8 cellular contexts compared by ENCODE assay signal in genomic region chr14:88385212-88386101, GRCh38. TPM values are rescaled to one million over a fixed set of nuclear protein-coding genes. Genes with fewer than 3 reads are reported as not detected.
DNase-seq lines count a peak whose midpoint lies in the region; ATAC-seq and TF ChIP-seq lines count a peak whose summit lies in the region.

Gene SPATA7, plus strand, starts transcription at chr14:88385657. Its CDS starts 162 bp downstream, at chr14:88385819.

- no peak within 1 kb of the TSS for H3K27ac ChIP-seq in CD4-positive, CD25-positive, alpha-beta regulatory T cell (ENCODE audit: insufficient read depth, low read length, poor library complexity, severe bottlenecking)
- peak within 1 kb of the TSS; percentile 86 for H3K27ac ChIP-seq in ectodermal cell (ENCODE audit: insufficient read depth, low read depth, low read length, poor library complexity, severe bottlenecking)

- peaks cover 5 to 25% (median 15%) of the 10 kb centered on the region in 4 donors for H3K4me1 Mint-ChIP-seq in CD4-positive, CD25-positive, alpha-beta regulatory T cell
- peaks cover 15% of the 10 kb centered on the region for H3K4me1 Mint-ChIP-seq in activated CD8-positive, alpha-beta T cell treated with anti-CD3 and anti-CD28 coated beads for 36 hours (ENCODE audit: low read depth)

- CTCF ChIA-PET in activated CD8-positive, alpha-beta T cell treated with anti-CD3 and anti-CD28 coated beads for 36 hours (lab: Charles Lee): interaction anchor here (0.8 to 0.9 kb wide), 2 partner anchors 8 to 214 kb away, joined by 3 read pairs; no protein-coding TSS in a partner anchor

- peak within 1 kb of the TSS; percentile 93 to 98 (median 96) for H3K4me3 Mint-ChIP-seq in CD4-positive, CD25-positive, alpha-beta regulatory T cell
- H3K4me3 Mint-ChIP-seq in activated CD8-positive, alpha-beta T cell treated with anti-CD3 and anti-CD28 coated beads for 36 hours: peak within 1 kb of the TSS; percentile 96

- POLR2A ChIA-PET in activated CD8-positive, alpha-beta T cell treated with anti-CD3 and anti-CD28 coated beads for 36 hours (lab: Charles Lee): interaction anchor here (1.1 kb wide), 1 partner anchor 9 kb away, joined by 3 read pairs; no protein-coding TSS in a partner anchor

- H3K9me3 ChIP-seq in CD4-positive, CD25-positive, alpha-beta regulatory T cell (ENCODE audit: control insufficient read depth in 2 of 2, low read length in 2 of 2): no peaks in the 10 kb centered on the region
- no peaks in the 10 kb centered on the region for H3K9me3 ChIP-seq in ectodermal cell (ENCODE audit: control insufficient read depth, low read length)

- peak; percentile 60 to 88 (median 65) for DNase-seq in CD4-positive, CD25-positive, alpha-beta regulatory T cell
- DNase-seq in NCI-H69 (lab: John Stamatoyannopoulos, UW): peak; percentile 98
- DNase-seq in activated CD8-positive, alpha-beta T cell treated with anti-CD3 and anti-CD28 coated beads for 36 hours: peak; percentile 93
- peak; percentile 90 to 98 for DNase-seq in lower leg skin (ENCODE audit: low spot score in 2 of 2)
- DNase-seq in stimulated activated CD4-positive, alpha-beta T cell treated with anti-CD3 and anti-CD28 coated beads, Interleukin-4, amount 100 ng/mL, for 4 hours: peak; percentile 80 to 81

- peaks cover 10% of the 10 kb centered on the region for H3K4me1 ChIP-seq in CD4-positive, CD25-positive, alpha-beta regulatory T cell (ENCODE audit: control insufficient read depth, insufficient read depth, low read length, poor library complexity, severe bottlenecking)
- H3K4me1 ChIP-seq in ectodermal cell (ENCODE audit: control insufficient read depth, insufficient read depth, low read length): no peaks in the 10 kb centered on the region

- H3K27ac Mint-ChIP-seq in CD4-positive, CD25-positive, alpha-beta regulatory T cell: peak within 1 kb of the TSS; percentile 34 to 93 (median 88)
- H3K27ac Mint-ChIP-seq in activated CD8-positive, alpha-beta T cell treated with anti-CD3 and anti-CD28 coated beads for 36 hours: peak within 1 kb of the TSS; percentile 80

- WGBS in ectodermal cell, 2 experiments: 0% methylated on average over 50 of the region's 50 CpGs
- WGBS in lower leg skin, 2 donors: 0 to 1% methylated on average over 38 to 40 of the region's 50 CpGs

- no peaks in the 10 kb centered on the region for H3K36me3 ChIP-seq in CD4-positive, CD25-positive, alpha-beta regulatory T cell (ENCODE audit: control insufficient read depth, insufficient read depth, low read length)
- no peaks in the 10 kb centered on the region for H3K36me3 ChIP-seq in ectodermal cell (ENCODE audit: control insufficient read depth, insufficient read depth, low read length)

- peak; percentile 86 to 88 for ATAC-seq in CD4-positive, CD25-positive, alpha-beta regulatory T cell (ENCODE audit: low read depth in 2 of 2)
- ATAC-seq in GM19372 (IDR thresholded peaks at IDR 0.05; ENCODE audit: low read depth, unreplicated experiment): peak; percentile 100
- ATAC-seq in HG03521 (IDR thresholded peaks at IDR 0.05; ENCODE audit: unreplicated experiment): peak; percentile 99
- ATAC-seq in activated CD8-positive, alpha-beta T cell treated with anti-CD3 and anti-CD28 coated beads for 36 hours: peak; percentile 98

- peaks cover 20% of the 10 kb centered on the region for H3K27me3 Mint-ChIP-seq in CD4-positive, CD25-positive, alpha-beta regulatory T cell
- H3K27me3 Mint-ChIP-seq in activated CD8-positive, alpha-beta T cell treated with anti-CD3 and anti-CD28 coated beads for 36 hours: no peaks in the 10 kb centered on the region

- peak in 1 of 2 donors; percentile 22 for TF ChIP-seq POLR2A in lower leg skin (IDR thresholded peaks at IDR 0.05)

- intact Hi-C loops in activated CD8-positive, alpha-beta T cell treated with anti-CD3 and anti-CD28 coated beads for 36 hours (cut with micrococcal nuclease): no loop called here
- intact Hi-C loops in lower leg skin (cut with DNase I; ENCODE audit: low total_unique reads): no loop called here

- H3K9me3 Mint-ChIP-seq in CD4-positive, CD25-positive, alpha-beta regulatory T cell: peaks cover 0 to 2% (median 0%) of the 10 kb centered on the region in 7 donors
- H3K9me3 Mint-ChIP-seq in activated CD8-positive, alpha-beta T cell treated with anti-CD3 and anti-CD28 coated beads for 36 hours: no peaks in the 10 kb centered on the region

- TF ChIP-seq CTCF in activated CD8-positive, alpha-beta T cell treated with anti-CD3 and anti-CD28 coated beads for 36 hours (IDR thresholded peaks at IDR 0.05): no peak
- no peak for TF ChIP-seq CTCF in lower leg skin (IDR thresholded peaks at IDR 0.05)

- H3K36me3 Mint-ChIP-seq in CD4-positive, CD25-positive, alpha-beta regulatory T cell: no peaks in the 10 kb centered on the region
- no peaks in the 10 kb centered on the region for H3K36me3 Mint-ChIP-seq in activated CD8-positive, alpha-beta T cell treated with anti-CD3 and anti-CD28 coated beads for 36 hours (ENCODE audit: low read depth)

- H3K27me3 ChIP-seq in CD4-positive, CD25-positive, alpha-beta regulatory T cell (ENCODE audit: control insufficient read depth, insufficient read depth, low read length): peaks cover 2% of the 10 kb centered on the region
- H3K27me3 ChIP-seq in ectodermal cell (ENCODE audit: control insufficient read depth, insufficient read depth, low read length, poor library complexity, severe bottlenecking): no peaks in the 10 kb centered on the region

- H3K4me3 ChIP-seq in CD4-positive, CD25-positive, alpha-beta regulatory T cell (ENCODE audit: low read depth, low read length): peak within 1 kb of the TSS; percentile 95
- peak within 1 kb of the TSS; percentile 84 for H3K4me3 ChIP-seq in ectodermal cell (ENCODE audit: insufficient read depth, low read depth, low read length)
- peak within 1 kb of the TSS; percentile 71 for H3K4me3 ChIP-seq in lower leg skin (ENCODE audit: low read depth, poor library complexity, severe bottlenecking)

RNA-seq across cellular contexts. Expression of gene SPATA7, which starts in this region (rescaled TPM):
- total RNA-seq in CD4-positive, CD25-positive, alpha-beta regulatory T cell: 1.9 TPM
- polyA plus RNA-seq in CD4-positive, CD25-positive, alpha-beta regulatory T cell: 1 to 10 TPM; 2.6 to 3.8 (median 3.3) TPM
- total RNA-seq in activated CD8-positive, alpha-beta T cell treated with anti-CD3 and anti-CD28 coated beads for 36 hours: 1 to 10 TPM; 3.0 to 3.1 TPM
- 27.8 TPM for polyA plus RNA-seq in ectodermal cell (2013, experiment 1 of 4)
- 25.0 TPM for polyA plus RNA-seq in ectodermal cell (2013, experiment 2 of 4)
- 25.7 TPM for polyA plus RNA-seq in ectodermal cell (2013, experiment 3 of 4)
- polyA plus RNA-seq in ectodermal cell (2013, experiment 4 of 4): 30.0 TPM
- 10 to 100 TPM in 2 of 4 donors, 1 to 10 TPM in 2; 5.2 to 17.0 (median 11.7) TPM for total RNA-seq in lower leg skin
